15 cellular contexts compared by ENCODE assay signal in the genomic region with DNA sequence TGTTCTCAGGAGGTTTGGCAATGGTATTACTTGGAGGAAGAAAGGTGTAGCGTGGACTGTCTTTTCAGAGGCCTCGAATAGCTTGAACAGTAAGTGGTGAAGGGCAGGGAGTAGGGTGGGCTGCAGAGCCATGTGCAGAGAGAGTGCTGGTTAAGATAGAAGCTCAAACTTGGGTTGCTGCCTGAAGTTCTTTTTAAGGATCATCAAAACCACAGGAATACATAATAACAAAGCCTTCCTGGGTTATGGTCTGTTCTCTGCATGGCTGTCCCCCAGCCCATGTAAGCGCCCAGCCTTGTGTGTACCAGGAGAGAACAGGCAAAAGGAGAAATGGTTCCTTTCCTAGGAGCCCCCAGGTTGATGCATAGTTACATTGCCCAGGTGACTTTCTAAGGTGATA. TPM values are rescaled to one million over a fixed set of nuclear protein-coding genes. Genes with fewer than 3 reads are reported as not detected.
DNase-seq lines count a peak whose midpoint lies in the region; ATAC-seq and TF ChIP-seq lines count a peak whose summit lies in the region.
"Had no signal": no experiment of that assay in that cellular context is flagged by ENCODE, and none has a peak within 500 bp of the region (broad histone marks: within the 10 kb centered on the region; RNA-seq: fewer than 3 reads in every experiment).

No MANE protein-coding gene starts in this region.

- no peak overlapping the region for H3K4me3 Mint-ChIP-seq in H9
- no peak overlapping the region for H3K4me3 Mint-ChIP-seq in activated T-helper 1 cell treated with anti-CD3 and anti-CD28 coated beads, Interleukin-12 subunit alpha, Interleukin-12 subunit beta, Interleukin-2, Interleukin-4 antibody, amounts not matched to agents 30 ng/mL and 10 ng/mL and 1 ng/mL, durations not matched to agents 14 hours and 24 hours and 36 hours
- H3K4me3 Mint-ChIP-seq in endodermal cell = no peak overlapping the region
- H3K4me3 Mint-ChIP-seq in stimulated activated memory B cell treated with anti-CD40 and anti-IgM and Interleukin-4, amounts not matched to agents 10 μg/mL and 1 μg/mL and 100 μg/mL, for 72 hours = no peak overlapping the region
- H3K4me3 Mint-ChIP-seq: stimulated activated effector memory CD8-positive, alpha-beta T cell treated with anti-CD3 and anti-CD28 coated beads, Interleukin-12 subunit alpha, Interleukin-12 subunit beta, amount 100 ng/mL, for 72 hours had no signal

- H4K5ac ChIP-seq in H9 (ENCODE audit: insufficient read length, low read depth, low read length) = no peak overlapping the region

- H3K36me3 Mint-ChIP-seq in H9 (ENCODE audit: insufficient read depth in 1 of 3, low read depth in 3 of 3) (peaks cover 4 to 37% (median 10%) of the 10 kb centered on the region in 3 experiments; a peak in 6 of 7 replicates), endodermal cell (ENCODE audit: low read depth) (peaks cover 13% of the 10 kb centered on the region)
- peaks cover 72% of the 10 kb centered on the region for H3K36me3 Mint-ChIP-seq in activated T-helper 1 cell treated with anti-CD3 and anti-CD28 coated beads, Interleukin-12 subunit alpha, Interleukin-12 subunit beta, Interleukin-2, Interleukin-4 antibody, amounts not matched to agents 30 ng/mL and 10 ng/mL and 1 ng/mL, durations not matched to agents 14 hours and 24 hours and 36 hours (ENCODE audit: low read depth)
- H3K36me3 Mint-ChIP-seq in stimulated activated memory B cell treated with anti-CD40 and anti-IgM and Interleukin-4, amounts not matched to agents 10 μg/mL and 1 μg/mL and 100 μg/mL, for 72 hours = peaks cover 58% of the 10 kb centered on the region

- H3K9ac ChIP-seq in H9 (ENCODE audit: extremely low read depth, insufficient read length, low read length) (no peak overlapping the region), endodermal cell (ENCODE audit: extremely low read depth, low read length, poor library complexity, severe bottlenecking) (no peak overlapping the region)

- WGBS in H9 (ENCODE audit: extremely low coverage, insufficient read length, low lambda C conversion rate) = no CpG with 5 or more reads among the region's 3 CpGs
- 99 to 100% methylated on average over 2 to 3 of the region's 3 CpGs for WGBS in endodermal cell (ENCODE audit: insufficient coverage in 1 of 2, insufficient read length in 1 of 2), 2 experiments

- no peak overlapping the region for H4K8ac ChIP-seq in H9 (replicated peaks; ENCODE audit: insufficient read length, low read depth, low read length)

- H3K9me3 ChIP-seq in H9 (ENCODE audit: control insufficient read depth, low read depth, low read length) (no peaks in the 10 kb centered on the region), endodermal cell (ENCODE audit: control insufficient read depth, low read length) (no peaks in the 10 kb centered on the region)
- H3K9me3 ChIP-seq: ovary, transverse colon had no signal

- no peak overlapping the region for H2AFZ ChIP-seq in H9 (ENCODE audit: low read length)

- H3K4me1 ChIP-seq in H9 (ENCODE audit: insufficient read depth, low read length) = no peaks in the 10 kb centered on the region
- H3K4me1 ChIP-seq in endodermal cell (ENCODE audit: control insufficient read depth, insufficient read depth, low read length) = peaks cover 6% of the 10 kb centered on the region

- H3K4me3 ChIP-seq in endodermal cell (ENCODE audit: low read length) = no peak overlapping the region
- H3K4me3 ChIP-seq: ovary, transverse colon had no signal

- H2BK20ac ChIP-seq in H9 (ENCODE audit: low read depth, low read length, poor library complexity, severe bottlenecking) = no peak overlapping the region

- no peak overlapping the region for H3K56ac ChIP-seq in H9 (ENCODE audit: insufficient read length, low read depth, low read length)

- H2BK12ac ChIP-seq in H9 (ENCODE audit: insufficient read length, low read depth, low read length) = no peak overlapping the region

- H3K9me3 Mint-ChIP-seq in H9 (no peaks in the 10 kb centered on the region), endodermal cell (no peaks in the 10 kb centered on the region)
- no peaks in the 10 kb centered on the region for H3K9me3 Mint-ChIP-seq in activated T-helper 1 cell treated with anti-CD3 and anti-CD28 coated beads, Interleukin-12 subunit alpha, Interleukin-12 subunit beta, Interleukin-2, Interleukin-4 antibody, amounts not matched to agents 30 ng/mL and 10 ng/mL and 1 ng/mL, durations not matched to agents 14 hours and 24 hours and 36 hours
- no peaks in the 10 kb centered on the region for H3K9me3 Mint-ChIP-seq in stimulated activated memory B cell treated with anti-CD40 and anti-IgM and Interleukin-4, amounts not matched to agents 10 μg/mL and 1 μg/mL and 100 μg/mL, for 72 hours
- H3K9me3 Mint-ChIP-seq: stimulated activated effector memory CD8-positive, alpha-beta T cell treated with anti-CD3 and anti-CD28 coated beads, Interleukin-12 subunit alpha, Interleukin-12 subunit beta, amount 100 ng/mL, for 72 hours had no signal

- DNase-seq in H9 (no peak), endodermal cell (no peak), mucosa of gallbladder (ENCODE audit: low spot score) (no peak), germinal center (ENCODE audit: low spot score) (no peak)
- no peak for DNase-seq in activated T-helper 1 cell treated with anti-CD3 and anti-CD28 coated beads, Interleukin-12 subunit alpha, Interleukin-12 subunit beta, Interleukin-2, Interleukin-4 antibody, amounts not matched to agents 30 ng/mL and 10 ng/mL and 1 ng/mL, durations not matched to agents 14 hours and 24 hours and 36 hours (ENCODE audit: low spot score)
- DNase-seq: activated CD4-positive, alpha-beta T cell treated with anti-CD3 and anti-CD28 coated beads, Interleukin-2, amount 50 U/mL, for 4 hours; activated naive CD4-positive, alpha-beta T cell treated with Interleukin-2 at 50 U/mL for 16 hours; NCI-H187 treated with DMSO at 0.1 percent for 48 hours; NCI-H2227 treated with DMSO at 0.1 percent for 48 hours; transverse colon had no signal

- H2BK15ac ChIP-seq in H9 (ENCODE audit: low read depth, low read length) = no peak overlapping the region

- H3T11ph ChIP-seq in H9 (ENCODE audit: low read length) = no peak overlapping the region

- no peaks in the 10 kb centered on the region for H3K27me3 ChIP-seq in H9 (ENCODE audit: insufficient read depth, low read length)
- H3K27me3 ChIP-seq in endodermal cell (ENCODE audit: control insufficient read depth, insufficient read depth, low read length, poor library complexity, severe bottlenecking) = no peaks in the 10 kb centered on the region
- H3K27me3 ChIP-seq: ovary, transverse colon had no signal

- H3K4me2 ChIP-seq in H9 (ENCODE audit: insufficient read depth, insufficient read length, low read length) = no peak overlapping the region

- H3K23me2 ChIP-seq in H9 (ENCODE audit: insufficient read length, low read depth, low read length, poor library complexity, severe bottlenecking) = no peaks in the 10 kb centered on the region

- H3K27me3 Mint-ChIP-seq in H9 (ENCODE audit: low read depth) = no peaks in the 10 kb centered on the region
- H3K27me3 Mint-ChIP-seq in activated T-helper 1 cell treated with anti-CD3 and anti-CD28 coated beads, Interleukin-12 subunit alpha, Interleukin-12 subunit beta, Interleukin-2, Interleukin-4 antibody, amounts not matched to agents 30 ng/mL and 10 ng/mL and 1 ng/mL, durations not matched to agents 14 hours and 24 hours and 36 hours (ENCODE audit: insufficient read depth) = no peaks in the 10 kb centered on the region
- H3K27me3 Mint-ChIP-seq in endodermal cell (ENCODE audit: insufficient read depth) = no peaks in the 10 kb centered on the region
- no peaks in the 10 kb centered on the region for H3K27me3 Mint-ChIP-seq in stimulated activated memory B cell treated with anti-CD40 and anti-IgM and Interleukin-4, amounts not matched to agents 10 μg/mL and 1 μg/mL and 100 μg/mL, for 72 hours

- no peak overlapping the region for H3K14ac ChIP-seq in H9 (ENCODE audit: insufficient read depth, low read length)

- no peak overlapping the region for H3K27ac ChIP-seq in H9 (ENCODE audit: insufficient read length, low read depth, low read length)
- no peak overlapping the region for H3K27ac ChIP-seq in endodermal cell (ENCODE audit: low read depth, low read length)
- H3K27ac ChIP-seq: VCaP had no signal

- peaks cover 15% of the 10 kb centered on the region for H3K36me3 ChIP-seq in endodermal cell (ENCODE audit: control insufficient read depth, insufficient read depth, low read length)
- H3K36me3 ChIP-seq: ovary had no signal

- no peaks in the 10 kb centered on the region for H3K79me1 ChIP-seq in H9 (ENCODE audit: insufficient read depth, low read depth, low read length, poor library complexity, severe bottlenecking)

- H3K4ac ChIP-seq in H9 (ENCODE audit: low read depth, low read length) = no peak overlapping the region

- no peak overlapping the region for H2AK5ac ChIP-seq in H9 (ENCODE audit: insufficient read length, low read length)

- ATAC-seq in stimulated activated memory B cell treated with anti-CD40 and anti-IgM and Interleukin-4, amounts not matched to agents 10 μg/mL and 1 μg/mL and 100 μg/mL, for 72 hours = no peak
- no peak for ATAC-seq in GM19455 (IDR thresholded peaks at IDR 0.05; ENCODE audit: unreplicated experiment)
- ATAC-seq: stimulated activated effector memory CD8-positive, alpha-beta T cell treated with anti-CD3 and anti-CD28 coated beads, Interleukin-12 subunit alpha, Interleukin-12 subunit beta, amount 100 ng/mL, for 72 hours had no signal

- H2BK5ac ChIP-seq in H9 (ENCODE audit: insufficient read length, low read length) = no peak overlapping the region

- H3K23ac ChIP-seq in H9 (ENCODE audit: insufficient read length, low read depth, low read length) = no peak overlapping the region

- H4K20me1 ChIP-seq in H9 (ENCODE audit: control insufficient read depth, insufficient read depth, insufficient read length) = no peaks in the 10 kb centered on the region

- no peak overlapping the region for H3K18ac ChIP-seq in H9 (ENCODE audit: insufficient read length, low read depth, low read length)

- H2BK120ac ChIP-seq in H9 (ENCODE audit: low read depth, low read length, poor library complexity, severe bottlenecking) = no peak overlapping the region

- intact Hi-C loops in activated T-helper 1 cell treated with anti-CD3 and anti-CD28 coated beads, Interleukin-12 subunit alpha, Interleukin-12 subunit beta, Interleukin-2, Interleukin-4 antibody, amounts not matched to agents 30 ng/mL and 10 ng/mL and 1 ng/mL, durations not matched to agents 14 hours and 24 hours and 36 hours (cut with micrococcal nuclease) = loop anchor here (10.0 kb wide), 1 partner anchor 788 kb away; a partner anchor contains a TSS

- H3K27ac Mint-ChIP-seq in H9 (peak overlapping the region in 2 of 3 experiments; percentile 14 to 30; a peak in 3 of 7 replicates), endodermal cell (peak overlapping the region; percentile 23)
- peak overlapping the region; percentile 1 for H3K27ac Mint-ChIP-seq in activated T-helper 1 cell treated with anti-CD3 and anti-CD28 coated beads, Interleukin-12 subunit alpha, Interleukin-12 subunit beta, Interleukin-2, Interleukin-4 antibody, amounts not matched to agents 30 ng/mL and 10 ng/mL and 1 ng/mL, durations not matched to agents 14 hours and 24 hours and 36 hours
- H3K27ac Mint-ChIP-seq in stimulated activated memory B cell treated with anti-CD40 and anti-IgM and Interleukin-4, amounts not matched to agents 10 μg/mL and 1 μg/mL and 100 μg/mL, for 72 hours = peak overlapping the region; percentile 11

- H3K79me2 ChIP-seq in H9 (ENCODE audit: insufficient read depth, low read length) = no peaks in the 10 kb centered on the region

- H3K4me1 Mint-ChIP-seq in H9 (peaks cover 6 to 8% of the 10 kb centered on the region in 2 experiments; a peak in 3 of 4 replicates), endodermal cell (peaks cover 36% of the 10 kb centered on the region)
- H3K4me1 Mint-ChIP-seq in activated T-helper 1 cell treated with anti-CD3 and anti-CD28 coated beads, Interleukin-12 subunit alpha, Interleukin-12 subunit beta, Interleukin-2, Interleukin-4 antibody, amounts not matched to agents 30 ng/mL and 10 ng/mL and 1 ng/mL, durations not matched to agents 14 hours and 24 hours and 36 hours (ENCODE audit: low read depth) = peaks cover 88% of the 10 kb centered on the region
- H3K4me1 Mint-ChIP-seq in stimulated activated memory B cell treated with anti-CD40 and anti-IgM and Interleukin-4, amounts not matched to agents 10 μg/mL and 1 μg/mL and 100 μg/mL, for 72 hours = peaks cover 14% of the 10 kb centered on the region

- TF ChIP-seq CTCF in H9 (conservative IDR thresholded peaks at IDR 0.05) (no peak), endodermal cell (conservative IDR thresholded peaks at IDR 0.05) (no peak)

- no peak overlapping the region for H4K91ac ChIP-seq in H9 (ENCODE audit: insufficient read length, low read depth, low read length)

RNA-seq across cellular contexts. Expression of a gene that starts 43.9 kb away (rescaled TPM):
- total RNA-seq in H9 (2021) (34.4 and 34.5 TPM in 2 replicates), endodermal cell (10 to 100 TPM; 13.2 to 18.6 TPM), mucosa of gallbladder (9.5 TPM)
- 53.3 and 53.4 TPM in 2 replicates for total RNA-seq in activated T-helper 1 cell treated with anti-CD3 and anti-CD28 coated beads, Interleukin-12 subunit alpha, Interleukin-12 subunit beta, Interleukin-2, Interleukin-4 antibody, amounts not matched to agents 30 ng/mL and 10 ng/mL and 1 ng/mL, durations not matched to agents 14 hours and 24 hours and 36 hours
- polyA plus RNA-seq in endodermal cell (2013, experiment 1 of 2) = 13.7 TPM
- 13.8 TPM for polyA plus RNA-seq in endodermal cell (2013, experiment 2 of 2)
